ENCODE assay signal across 8 cellular contexts in genomic region chr11:102111011-102111786, GRCh38. TPM values are rescaled to one million over a fixed set of nuclear protein-coding genes. Genes with fewer than 3 reads are reported as not detected.
DNase-seq lines count a peak whose midpoint lies in the region; ATAC-seq and TF ChIP-seq lines count a peak whose summit lies in the region.

No MANE protein-coding gene starts in this region.

- POLR2A ChIA-PET in CD8-positive, alpha-beta memory T cell (lab: Charles Lee) = no interaction called here

- no peaks in the 10 kb centered on the region for H3K9me3 ChIP-seq in CD8-positive, alpha-beta memory T cell (ENCODE audit: low read length)
- H3K9me3 ChIP-seq in gastroesophageal sphincter = no peaks in the 10 kb centered on the region

- H3K4me1 Mint-ChIP-seq in CD8-positive, alpha-beta memory T cell = peaks cover 11 to 21% (median 16%) of the 10 kb centered on the region in 3 donors
- peaks cover 14% of the 10 kb centered on the region for H3K4me1 Mint-ChIP-seq in activated naive CD4-positive, alpha-beta T cell treated with anti-CD3 and anti-CD28 coated beads, Interleukin-2, amount 50 U/mL, for 24 hours
- H3K4me1 Mint-ChIP-seq in nephron progenitor cell = peaks cover 50% of the 10 kb centered on the region

- peak in 1 of 4 experiments; percentile 31 for TF ChIP-seq CTCF in gastroesophageal sphincter (IDR thresholded peaks at IDR 0.05)
- no peak for TF ChIP-seq CTCF in nephron progenitor cell (IDR thresholded peaks at IDR 0.05)

- H3K4me1 ChIP-seq in CD8-positive, alpha-beta memory T cell (ENCODE audit: insufficient read depth, low read length) = no peaks in the 10 kb centered on the region
- peaks cover 1 to 54% (median 6%) of the 10 kb centered on the region in 3 donors for H3K4me1 ChIP-seq in gastroesophageal sphincter

- peak in 1 of 2 donors; percentile 14 for TF ChIP-seq POLR2A in gastroesophageal sphincter (IDR thresholded peaks at IDR 0.05)

- peak; percentile 64 for ATAC-seq in gastroesophageal sphincter

- H3K9me3 Mint-ChIP-seq in CD8-positive, alpha-beta memory T cell = no peaks in the 10 kb centered on the region
- no peaks in the 10 kb centered on the region for H3K9me3 Mint-ChIP-seq in activated naive CD4-positive, alpha-beta T cell treated with anti-CD3 and anti-CD28 coated beads, Interleukin-2, amount 50 U/mL, for 24 hours
- peaks cover 3% of the 10 kb centered on the region for H3K9me3 Mint-ChIP-seq in nephron progenitor cell

- peaks cover 0 to 3% (median 0%) of the 10 kb centered on the region in 3 donors for H3K36me3 Mint-ChIP-seq in CD8-positive, alpha-beta memory T cell
- H3K36me3 Mint-ChIP-seq in activated naive CD4-positive, alpha-beta T cell treated with anti-CD3 and anti-CD28 coated beads, Interleukin-2, amount 50 U/mL, for 24 hours = peaks cover 1% of the 10 kb centered on the region
- peaks cover 5% of the 10 kb centered on the region for H3K36me3 Mint-ChIP-seq in nephron progenitor cell (ENCODE audit: low read depth)

- CTCF ChIA-PET in CD8-positive, alpha-beta memory T cell (lab: Charles Lee) = no interaction called here

- 0% methylated on average over 4 to 6 of the region's 61 CpGs for WGBS in gastroesophageal sphincter (ENCODE audit: low coverage in 1 of 2), 2 donors

- H3K27me3 Mint-ChIP-seq in CD8-positive, alpha-beta memory T cell = peaks cover 25 to 64% of the 10 kb centered on the region in 2 donors
- peaks cover 37% of the 10 kb centered on the region for H3K27me3 Mint-ChIP-seq in activated naive CD4-positive, alpha-beta T cell treated with anti-CD3 and anti-CD28 coated beads, Interleukin-2, amount 50 U/mL, for 24 hours
- H3K27me3 Mint-ChIP-seq in nephron progenitor cell (ENCODE audit: low read depth, poor library complexity) = no peaks in the 10 kb centered on the region

- peak overlapping the region; percentile 50 for H3K4me3 ChIP-seq in CD8-positive, alpha-beta memory T cell (ENCODE audit: low read length)
- H3K4me3 ChIP-seq in gastroesophageal sphincter = peak overlapping the region; percentile 90 to 91

- peaks cover 11% of the 10 kb centered on the region for H3K27me3 ChIP-seq in CD8-positive, alpha-beta memory T cell (ENCODE audit: insufficient read depth, low read length, poor library complexity, severe bottlenecking)
- H3K27me3 ChIP-seq in gastroesophageal sphincter = no peaks in the 10 kb centered on the region

- peak overlapping the region in 1 of 8 donors; percentile 84 for H3K27ac Mint-ChIP-seq in CD8-positive, alpha-beta memory T cell
- H3K27ac Mint-ChIP-seq in activated naive CD4-positive, alpha-beta T cell treated with anti-CD3 and anti-CD28 coated beads, Interleukin-2, amount 50 U/mL, for 24 hours = no peak overlapping the region
- H3K27ac Mint-ChIP-seq in nephron progenitor cell = peak overlapping the region; percentile 99

- DNase-seq in CD8-positive, alpha-beta memory T cell = peak in 1 of 5 donors; percentile 3
- DNase-seq in HPDE6-E6E7 (ENCODE audit: extremely low spot score) (peak; percentile 58), nephron progenitor cell (peak; percentile 88), SKM-1 (lab: John Stamatoyannopoulos, UW; ENCODE audit: unreplicated experiment) (no peak), NOMO-1 (lab: John Stamatoyannopoulos, UW; ENCODE audit: unreplicated experiment in 2 of 2) (no peak)
- DNase-seq in NK-92 treated with Interleukin-12 subunit alpha and Interleukin-12 subunit beta, amount 100 ng/mL, for 24 hours (lab: John Stamatoyannopoulos, UW) = no peak

- H3K36me3 ChIP-seq in CD8-positive, alpha-beta memory T cell (ENCODE audit: insufficient read depth, low read length) = no peaks in the 10 kb centered on the region
- H3K36me3 ChIP-seq in gastroesophageal sphincter = no peaks in the 10 kb centered on the region

- no peak overlapping the region for H3K27ac ChIP-seq in CD8-positive, alpha-beta memory T cell (ENCODE audit: low read depth, low read length)
- H3K27ac ChIP-seq in gastroesophageal sphincter = peak overlapping the region; percentile 88 to 99 (median 96)

- no peak for TF ChIP-seq EP300 in gastroesophageal sphincter (IDR thresholded peaks at IDR 0.05)

- peak overlapping the region; percentile 82 to 94 (median 84) for H3K4me3 Mint-ChIP-seq in CD8-positive, alpha-beta memory T cell
- H3K4me3 Mint-ChIP-seq in activated naive CD4-positive, alpha-beta T cell treated with anti-CD3 and anti-CD28 coated beads, Interleukin-2, amount 50 U/mL, for 24 hours = peak overlapping the region; percentile 84
- peak overlapping the region; percentile 98 for H3K4me3 Mint-ChIP-seq in nephron progenitor cell

RNA-seq across cellular contexts. Expression of gene YAP1, which starts 1.0 kb away (rescaled TPM):
- under 1 TPM; 0.20 to 0.42 TPM for total RNA-seq in CD8-positive, alpha-beta memory T cell
- 0.12 TPM for polyA plus RNA-seq in CD8-positive, alpha-beta memory T cell
- 100 to 1,000 TPM; 192 to 323 (median 278) TPM for total RNA-seq in gastroesophageal sphincter

Comparison
In these comparisons a context has a peak if more than half of its experiments do, and no peak if none do; other contexts are left out.
1. DNase-seq: peak in HPDE6-E6E7 (single experiment) and nephron progenitor cell (single experiment); none in NK-92 treated with Interleukin-12 subunit alpha and Interleukin-12 subunit beta, amount 100 ng/mL, for 24 hours (single experiment), SKM-1 (single experiment) and NOMO-1 (0 of 2).
2. RNA of gene YAP1, which starts 1.0 kb away (total RNA-seq): 192 to 323 TPM in gastroesophageal sphincter; 0.20 to 0.42 TPM in CD8-positive, alpha-beta memory T cell; every median in the first group is over 100 times any median in the second.
3. Peak in every context shown above with its lines, with median percentiles within 50 percentile points of each other: H3K4me3 Mint-ChIP-seq.